ENCODE assay signal across 7 cellular contexts in genomic region chr4:123397276-123398150, GRCh38. TPM values are rescaled to one million over a fixed set of nuclear protein-coding genes. Genes with fewer than 3 reads are reported as not detected.
DNase-seq lines count a peak whose midpoint lies in the region; ATAC-seq lines count a peak whose summit lies in the region.

No MANE protein-coding gene starts in this region.

- DNase-seq in NCI-H2227 (lab: John Stamatoyannopoulos, UW; ENCODE audit: unreplicated experiment) (peak; percentile 26), naive B cell (peak; percentile 67)
- DNase-seq in activated CD8-positive, alpha-beta memory T cell treated with anti-CD3 and anti-CD28 coated beads, Interleukin-2, amount 50 U/mL, for 48 hours: peak; percentile 79

- ATAC-seq in GM18517 (IDR thresholded peaks at IDR 0.05; ENCODE audit: unreplicated experiment) (peak; percentile 28), HG02943 (IDR thresholded peaks at IDR 0.05; ENCODE audit: low read depth, unreplicated experiment) (peak; percentile 8), esophagus mucosa (peak; percentile 50), naive B cell (ENCODE audit: low read depth in 2 of 2) (peak; percentile 34 to 39)

- peak overlapping the region; percentile 77 to 96 (median 86) for H3K27ac Mint-ChIP-seq in naive B cell

- peaks cover 20 to 39% (median 33%) of the 10 kb centered on the region in 3 donors for H3K4me1 Mint-ChIP-seq in naive B cell

- peak overlapping the region; percentile 77 to 98 (median 92) for H3K4me3 Mint-ChIP-seq in naive B cell

- H3K36me3 Mint-ChIP-seq in naive B cell: peaks cover 3% of the 10 kb centered on the region in 2 donors

- no peaks in the 10 kb centered on the region for H3K27me3 Mint-ChIP-seq in naive B cell

- no peaks in the 10 kb centered on the region for H3K9me3 Mint-ChIP-seq in naive B cell

- peak overlapping the region; percentile 34 for H3K27ac ChIP-seq in temporal lobe (ENCODE audit: low read depth, low read length)

RNA-seq across cellular contexts. Expression of gene SPRY1, which starts 0.9 kb away (rescaled TPM):
- total RNA-seq in esophagus mucosa: 16.0 TPM
- polyA plus RNA-seq in naive B cell (ENCODE audit: low read depth in 6 of 6): 10 to 100 TPM; 24.3 to 44.1 (median 31.5) TPM
- 16.0 TPM for total RNA-seq in temporal lobe

Comparison
In these comparisons a context has a peak if more than half of its experiments do, and no peak if none do; other contexts are left out.
1. Peak in every context shown above with its lines: DNase-seq, ATAC-seq and H3K27ac ChIP-seq.
2. DNase-seq: peak in every context shown above with its lines; median percentile 79 in activated CD8-positive, alpha-beta memory T cell treated with anti-CD3 and anti-CD28 coated beads, Interleukin-2, amount 50 U/mL, for 48 hours; 67 in naive B cell; 26 in NCI-H2227.